In the genomic region with DNA sequence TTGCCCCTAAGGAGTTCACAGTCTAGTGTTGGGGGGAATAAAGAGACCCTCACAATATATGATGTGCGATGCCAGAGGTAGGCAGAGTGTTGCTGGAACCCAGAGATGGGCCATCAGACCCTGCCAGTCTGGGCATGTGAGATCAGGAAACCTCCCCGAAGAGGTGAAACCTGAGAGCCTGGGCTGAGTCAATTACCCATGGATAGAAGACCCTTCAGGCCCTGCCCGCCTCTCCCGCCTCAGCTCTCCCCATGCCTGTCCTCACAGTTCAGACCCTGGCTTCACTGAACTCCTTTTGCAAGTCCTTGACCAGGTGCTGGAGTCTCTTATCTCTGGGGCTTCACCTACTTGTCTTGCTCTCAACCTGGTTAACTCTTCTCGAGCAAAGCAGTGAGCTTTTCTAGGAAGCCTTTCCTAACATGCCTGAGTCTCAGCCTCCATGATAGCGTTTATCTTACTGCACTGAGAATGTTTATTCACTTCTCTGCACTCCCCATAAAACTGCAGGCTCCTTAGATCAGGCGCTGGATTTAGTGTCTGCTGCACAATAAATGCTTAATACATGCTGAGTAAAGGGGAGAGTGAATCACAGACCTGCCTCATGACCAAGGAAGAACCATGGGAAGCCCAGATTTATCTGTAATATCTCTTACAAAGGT, we compare ENCODE assay signal across 29 cellular contexts. TPM values are rescaled to one million over a fixed set of nuclear protein-coding genes. Genes with fewer than 3 reads are reported as not detected.
DNase-seq lines count a peak whose midpoint lies in the region; ATAC-seq and TF ChIP-seq lines count a peak whose summit lies in the region.
"Had no signal": no experiment of that assay in that cellular context is flagged by ENCODE, and none has a peak within 500 bp of the region (broad histone marks: within the 10 kb centered on the region; RNA-seq: fewer than 3 reads in every experiment).

No MANE protein-coding gene starts in this region.

- POLR2A ChIA-PET in WTC11 (lab: Charles Lee) = no interaction called here

- H4K20me1 ChIP-seq in smooth muscle cell (ENCODE audit: low read depth) = no peaks in the 10 kb centered on the region
- H4K20me1 ChIP-seq: BLaER1 had no signal

- no peak overlapping the region for H3K27ac Mint-ChIP-seq in WTC11
- H3K27ac Mint-ChIP-seq: activated CD4-positive, alpha-beta T cell treated with anti-CD3 and anti-CD28 coated beads, Interleukin-2, amount 10 ng/mL, durations not matched to agents 7 days and 5 days; activated naive CD8-positive, alpha-beta T cell treated with anti-CD3 and anti-CD28 coated beads, Interleukin-2, amount 10 ng/mL, durations not matched to agents 7 days and 5 days; natural killer cell; T-cell had no signal

- H3K27me3 ChIP-seq in smooth muscle cell (ENCODE audit: low read depth) = no peaks in the 10 kb centered on the region
- H3K27me3 ChIP-seq: BLaER1, esophagus muscularis mucosa, foreskin keratinocyte, heart left ventricle, transverse colon had no signal

- H2AFZ ChIP-seq in smooth muscle cell (ENCODE audit: low read depth) = no peak overlapping the region

- no peaks in the 10 kb centered on the region for H3K27me3 Mint-ChIP-seq in WTC11 (ENCODE audit: low read depth)

- no peaks in the 10 kb centered on the region for H3K9me3 ChIP-seq in smooth muscle cell (replicated peaks; ENCODE audit: low read depth)
- H3K9me3 ChIP-seq: BLaER1, esophagus muscularis mucosa, heart left ventricle, mucosa of descending colon, transverse colon had no signal

- peaks cover 18% of the 10 kb centered on the region for H3K4me1 Mint-ChIP-seq in WTC11
- H3K4me1 Mint-ChIP-seq: activated CD4-positive, alpha-beta T cell treated with anti-CD3 and anti-CD28 coated beads, Interleukin-2, amount 10 ng/mL, durations not matched to agents 7 days and 5 days; activated naive CD8-positive, alpha-beta T cell treated with anti-CD3 and anti-CD28 coated beads, Interleukin-2, amount 10 ng/mL, durations not matched to agents 7 days and 5 days; natural killer cell; T-cell had no signal

- H3K9me3 Mint-ChIP-seq in WTC11 = no peaks in the 10 kb centered on the region
- H3K9me3 Mint-ChIP-seq: activated CD4-positive, alpha-beta T cell treated with anti-CD3 and anti-CD28 coated beads, Interleukin-2, amount 10 ng/mL, durations not matched to agents 7 days and 5 days; activated naive CD8-positive, alpha-beta T cell treated with anti-CD3 and anti-CD28 coated beads, Interleukin-2, amount 10 ng/mL, durations not matched to agents 7 days and 5 days; activated T-cell treated with anti-CD3 and anti-CD28 coated beads, Interleukin-2, amount 50 U/mL, for 4 hours; H9; natural killer cell; T-cell had no signal

- peaks cover 5% of the 10 kb centered on the region; the same call in 1 of the 2 replicates for H3K36me3 Mint-ChIP-seq in WTC11
- H3K36me3 Mint-ChIP-seq: activated naive CD8-positive, alpha-beta T cell treated with anti-CD3 and anti-CD28 coated beads, Interleukin-2, amount 10 ng/mL, durations not matched to agents 7 days and 5 days; natural killer cell; T-cell had no signal

- H3K4me1 ChIP-seq in smooth muscle cell (ENCODE audit: low read depth) = no peaks in the 10 kb centered on the region
- H3K4me1 ChIP-seq: esophagus muscularis mucosa, transverse colon had no signal

- CTCF ChIA-PET in WTC11 (lab: Charles Lee) = interaction anchor here (0.8 kb wide), 1 partner anchor 683 kb away, joined by 3 read pairs; no protein-coding TSS in a partner anchor

- TF ChIP-seq CTCF in LNCaP clone FGC (IDR thresholded peaks at IDR 0.05; ENCODE audit: control insufficient read depth, extremely low read depth, insufficient read depth) = no peak
- no peak for TF ChIP-seq CTCF in WTC11 (IDR thresholded peaks at IDR 0.05)
- no peak for TF ChIP-seq CTCF in smooth muscle cell (IDR thresholded peaks at IDR 0.05; ENCODE audit: borderline replicate concordance, insufficient read depth, poor library complexity, severe bottlenecking)
- no peak for TF ChIP-seq CTCF in omental fat pad (IDR thresholded peaks at IDR 0.05)

- no peaks in the 10 kb centered on the region for H3F3A ChIP-seq in smooth muscle cell (ENCODE audit: low read depth)

- H3K27ac ChIP-seq in smooth muscle cell (ENCODE audit: low read depth) = no peak overlapping the region
- H3K27ac ChIP-seq: BLaER1, esophagus muscularis mucosa, foreskin keratinocyte, heart left ventricle, transverse colon had no signal

- peak; percentile 39 for DNase-seq in ELF-1 (ENCODE audit: low read depth, low spot score)
- peak; percentile 10 for DNase-seq in LNCaP clone FGC (ENCODE audit: low read depth)
- DNase-seq in WTC11 (ENCODE audit: low spot score) = peak; percentile 18
- peak; percentile 88 for DNase-seq in left kidney (ENCODE audit: low read depth, low spot score)
- DNase-seq in smooth muscle cell (lab: John Stamatoyannopoulos, UW; ENCODE audit: unreplicated experiment) = no peak
- DNase-seq in amniotic stem cell (lab: John Stamatoyannopoulos, UW) = no peak
- DNase-seq in omental fat pad (ENCODE audit: low spot score) = no peak
- DNase-seq: activated CD4-positive, alpha-beta T cell treated with anti-CD3 and anti-CD28 coated beads, Interleukin-2, amount 10 ng/mL, durations not matched to agents 7 days and 5 days; activated gamma-delta T cell; activated naive CD8-positive, alpha-beta T cell treated with anti-CD3 and anti-CD28 coated beads, Interleukin-2, amount 10 ng/mL, durations not matched to agents 7 days and 5 days; activated T-cell treated with anti-CD3 and anti-CD28 coated beads, Interleukin-2, amount 50 U/mL, for 4 hours; caudate nucleus; foreskin keratinocyte; H9; heart left ventricle; Kasumi-1; left cardiac atrium; mammary epithelial cell; mucosa of descending colon; MV-4-11; natural killer cell; NCI-H146; NCI-H226; RPMI8226; stimulated activated CD4-positive, alpha-beta T cell treated with anti-CD3 and anti-CD28 coated beads, Interleukin-4, amount 100 ng/mL, for 24 hours; T-cell; transverse colon had no signal

- ATAC-seq in WTC11 = peak; percentile 82
- ATAC-seq in omental fat pad (ENCODE audit: low FRiP score) = no peak
- ATAC-seq: activated T-cell treated with anti-CD3 and anti-CD28 coated beads, Interleukin-2, amount 50 U/mL, for 4 hours; foreskin keratinocyte; heart left ventricle; left cardiac atrium; mucosa of descending colon; natural killer cell; T-cell had no signal

- H3K4me3 Mint-ChIP-seq in WTC11 = no peak overlapping the region
- H3K4me3 Mint-ChIP-seq: activated CD4-positive, alpha-beta T cell treated with anti-CD3 and anti-CD28 coated beads, Interleukin-2, amount 10 ng/mL, durations not matched to agents 7 days and 5 days; activated naive CD8-positive, alpha-beta T cell treated with anti-CD3 and anti-CD28 coated beads, Interleukin-2, amount 10 ng/mL, durations not matched to agents 7 days and 5 days; activated T-cell treated with anti-CD3 and anti-CD28 coated beads, Interleukin-2, amount 50 U/mL, for 4 hours; H9; natural killer cell; T-cell had no signal

- no peaks in the 10 kb centered on the region for H3K79me2 ChIP-seq in smooth muscle cell (ENCODE audit: low read depth)

- no peak overlapping the region for H3K4me2 ChIP-seq in smooth muscle cell
- H3K4me2 ChIP-seq: BLaER1 had no signal

- 72% methylated on average over 7 of the region's 7 CpGs for WGBS in smooth muscle cell (ENCODE audit: low lambda C conversion rate)

- H3K4me3 ChIP-seq in LNCaP clone FGC (ENCODE audit: low read depth, low read length) = no peak overlapping the region
- no peak overlapping the region for H3K4me3 ChIP-seq in smooth muscle cell
- H3K4me3 ChIP-seq: BLaER1, esophagus muscularis mucosa, heart left ventricle, mucosa of descending colon, transverse colon had no signal

- H3K36me3 ChIP-seq in smooth muscle cell (ENCODE audit: low read depth) = peaks cover 28% of the 10 kb centered on the region
- H3K36me3 ChIP-seq: BLaER1, transverse colon had no signal

- no peak overlapping the region for H3K9ac ChIP-seq in smooth muscle cell (ENCODE audit: low read depth)
- H3K9ac ChIP-seq: BLaER1 had no signal

TF ChIP-seq in WTC11, 78 proteins besides CTCF, POLR2A, EP300 and RAD21:
- TF ChIP-seq ZNF423 (CRISPR knock-in tag; IDR thresholded peaks at IDR 0.05) (no peak), RORB (CRISPR knock-in tag; IDR thresholded peaks at IDR 0.05) (no peak)
- TF ChIP-seq, protein P1, sequence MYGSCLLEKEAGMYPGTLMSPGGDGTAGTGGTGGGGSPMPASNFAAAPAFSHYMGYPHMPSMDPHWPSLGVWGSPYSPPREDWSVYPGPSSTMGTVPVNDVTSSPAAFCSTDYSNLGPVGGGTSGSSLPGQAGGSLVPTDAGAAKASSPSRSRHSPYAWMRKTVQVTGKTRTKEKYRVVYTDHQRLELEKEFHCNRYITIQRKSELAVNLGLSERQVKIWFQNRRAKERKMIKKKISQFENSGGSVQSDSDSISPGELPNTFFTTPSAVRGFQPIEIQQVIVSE (CRISPR knock-in tag; IDR thresholded peaks at IDR 0.05; ENCODE audit: borderline replicate concordance) = no peak
TF ChIP-seq in WTC11: peak in this region for 0.

RNA-seq across cellular contexts. Expression of a gene that starts 19.6 kb away (rescaled TPM):
- total RNA-seq in WTC11 (2021) (3.5 to 7.7 TPM (median 5.5 TPM) in 3 replicates), smooth muscle cell (28.1 and 34.5 TPM in 2 replicates), omental fat pad (10 to 100 TPM in 1 of 4 donors, 1 to 10 TPM in 3; 3.7 to 22.4 (median 5.2) TPM)
- polyA plus RNA-seq in smooth muscle cell = 14.8 and 25.3 TPM in 2 replicates

RNA-seq across cellular contexts. Expression of a gene that starts 42.8 kb away (rescaled TPM):
- total RNA-seq in WTC11 (2021) (40.4 to 43.4 TPM (median 42.9 TPM) in 3 replicates), smooth muscle cell (76.1 and 95.9 TPM in 2 replicates), omental fat pad (100 to 1,000 TPM in 1 of 4 donors, 10 to 100 TPM in 3; 43.9 to 130 (median 58.4) TPM)
- polyA plus RNA-seq in smooth muscle cell = 26.9 and 36.1 TPM in 2 replicates

Comparison
In these comparisons a context has a peak if more than half of its experiments do, and no peak if none do; other contexts are left out.
1. DNase-seq: peak in ELF-1 (single experiment), LNCaP clone FGC (single experiment), WTC11 (single experiment) and left kidney (single experiment); none in smooth muscle cell (single experiment), amniotic stem cell (single experiment) and omental fat pad (single experiment).